In the genomic region with DNA sequence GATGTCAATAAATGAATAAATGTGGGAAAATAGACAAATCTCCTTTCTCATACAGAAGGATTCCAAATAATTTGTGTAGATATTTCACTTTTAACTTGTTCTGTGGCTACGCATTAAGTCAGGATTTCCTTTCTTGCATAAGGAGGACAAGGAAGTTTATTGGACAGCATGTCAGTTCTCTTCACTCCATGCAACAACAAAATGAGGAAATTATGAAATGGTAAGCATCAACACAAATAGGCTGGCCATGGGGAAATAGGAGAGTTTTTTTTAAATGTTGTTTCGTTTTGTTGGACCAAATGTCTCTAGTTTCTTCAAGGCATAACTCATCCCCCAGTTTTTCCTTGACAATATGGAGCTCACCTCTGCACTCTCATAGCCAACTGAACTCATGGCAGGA, we compare ENCODE assay signal across 8 cellular contexts. TPM values are rescaled to one million over a fixed set of nuclear protein-coding genes. Genes with fewer than 3 reads are reported as not detected.
"Had no signal": no experiment of that assay in that cellular context is flagged by ENCODE, and none has a peak within 500 bp of the region (broad histone marks: within the 10 kb centered on the region; RNA-seq: fewer than 3 reads in every experiment).

No MANE protein-coding gene starts in this region.

RNA-seq across cellular contexts. Expression of a gene that starts 25.3 kb away (rescaled TPM):
- total RNA-seq: activated CD8-positive, alpha-beta T cell treated with anti-CD3 and anti-CD28 coated beads for 36 hours; activated naive CD8-positive, alpha-beta T cell treated with anti-CD3 and anti-CD28 coated beads for 36 hours; activated T-cell treated with anti-CD3 and anti-CD28 coated beads, Interleukin-2, amount 50 U/mL, for 72 hours; activated T-helper 2 cell treated with anti-CD3 and anti-CD28 coated beads, Interferon-gamma antibody, Interleukin-2, Interleukin-4, amounts not matched to agents 10 μg/mL and 5 μg/mL and 100 μg/mL, durations not matched to agents 14 hours and 24 hours and 36 hours; cardiac muscle cell; MCF 10A; SK-MEL-5 had no signal

RNA-seq across cellular contexts. Expression of a gene that starts 46.6 kb away (rescaled TPM):
- total RNA-seq: activated CD8-positive, alpha-beta T cell treated with anti-CD3 and anti-CD28 coated beads for 36 hours; activated naive CD8-positive, alpha-beta T cell treated with anti-CD3 and anti-CD28 coated beads for 36 hours; activated T-cell treated with anti-CD3 and anti-CD28 coated beads, Interleukin-2, amount 50 U/mL, for 72 hours; activated T-helper 2 cell treated with anti-CD3 and anti-CD28 coated beads, Interferon-gamma antibody, Interleukin-2, Interleukin-4, amounts not matched to agents 10 μg/mL and 5 μg/mL and 100 μg/mL, durations not matched to agents 14 hours and 24 hours and 36 hours; MCF 10A had no signal

RNA-seq across cellular contexts. Expression of a gene that starts 52.7 kb away (rescaled TPM):
- total RNA-seq: activated CD8-positive, alpha-beta T cell treated with anti-CD3 and anti-CD28 coated beads for 36 hours; activated naive CD8-positive, alpha-beta T cell treated with anti-CD3 and anti-CD28 coated beads for 36 hours; activated T-cell treated with anti-CD3 and anti-CD28 coated beads, Interleukin-2, amount 50 U/mL, for 72 hours; activated T-helper 2 cell treated with anti-CD3 and anti-CD28 coated beads, Interferon-gamma antibody, Interleukin-2, Interleukin-4, amounts not matched to agents 10 μg/mL and 5 μg/mL and 100 μg/mL, durations not matched to agents 14 hours and 24 hours and 36 hours; MCF 10A; Peyer's patch; SK-MEL-5 had no signal
